In genomic region chr5:156594406-156594805, GRCh38 we compare ENCODE assay signal across 26 cellular contexts.
"Had no signal": no experiment of that assay in that cellular context is flagged by ENCODE, and none has a peak within 500 bp of the region (broad histone marks: within the 10 kb centered on the region; RNA-seq: fewer than 3 reads in every experiment).

No MANE protein-coding gene starts in this region.

- H3K4me3 Mint-ChIP-seq: activated CD8-positive, alpha-beta T cell treated with anti-CD3 and anti-CD28 coated beads for 36 hours; activated naive CD8-positive, alpha-beta T cell treated with anti-CD3 and anti-CD28 coated beads, Interleukin-2, amount 10 ng/mL, durations not matched to agents 7 days and 5 days; activated T-cell treated with anti-CD3 and anti-CD28 coated beads, Interleukin-2, amount 50 U/mL, for 72 hours; brain; T-helper 17 cell had no signal

- ATAC-seq: activated CD8-positive, alpha-beta T cell treated with anti-CD3 and anti-CD28 coated beads for 36 hours; activated T-cell treated with anti-CD3 and anti-CD28 coated beads, Interleukin-2, amount 50 U/mL, for 72 hours; Panc1; T-helper 17 cell had no signal

- H3K27ac ChIP-seq: adrenal gland, VCaP had no signal

- H3K36me3 ChIP-seq: adrenal gland had no signal

- H3K9me3 Mint-ChIP-seq: activated CD8-positive, alpha-beta T cell treated with anti-CD3 and anti-CD28 coated beads for 36 hours; activated naive CD8-positive, alpha-beta T cell treated with anti-CD3 and anti-CD28 coated beads, Interleukin-2, amount 10 ng/mL, durations not matched to agents 7 days and 5 days; activated T-cell treated with anti-CD3 and anti-CD28 coated beads, Interleukin-2, amount 50 U/mL, for 72 hours had no signal

- H3K27me3 ChIP-seq: adrenal gland had no signal

- DNase-seq: activated CD4-positive, alpha-beta T cell treated with anti-CD3 and anti-CD28 coated beads for 4 hours; activated CD8-positive, alpha-beta memory T cell treated with anti-CD3 and anti-CD28 coated beads, Interleukin-2, amount 50 U/mL, for 4 hours; activated CD8-positive, alpha-beta T cell treated with anti-CD3 and anti-CD28 coated beads for 36 hours; activated naive CD4-positive, alpha-beta T cell treated with anti-CD3 and anti-CD28 coated beads, Interleukin-2, amount 50 U/mL, for 16 hours; activated naive CD8-positive, alpha-beta T cell treated with anti-CD3 and anti-CD28 coated beads, Interleukin-2, amount 10 ng/mL, durations not matched to agents 7 days and 5 days; activated T-cell treated with anti-CD3 and anti-CD28 coated beads, Interleukin-2, amount 50 U/mL, for 72 hours; adrenal gland; aorta; KG1; MV-4-11; NCI-H1105; NCI-H1436 treated with DMSO at 0.1 percent for 48 hours; NCI-H187; NCI-H2081; NCI-H510A treated with DMSO at 0.1 percent for 48 hours; NCI-H69; NK-92 treated with Interleukin-12 subunit alpha and Interleukin-12 subunit beta, amount 100 ng/mL, for 24 hours; OCI-M1; RPMI8226; SHP77; T-helper 17 cell; T-helper 9 cell had no signal

- H3K4me1 Mint-ChIP-seq: activated naive CD8-positive, alpha-beta T cell treated with anti-CD3 and anti-CD28 coated beads, Interleukin-2, amount 10 ng/mL, durations not matched to agents 7 days and 5 days; IgD-negative memory B cell; T-helper 17 cell had no signal

- H3K4me1 ChIP-seq: adrenal gland had no signal

- H3K4me3 ChIP-seq: adrenal gland had no signal

- H3K36me3 Mint-ChIP-seq: activated naive CD8-positive, alpha-beta T cell treated with anti-CD3 and anti-CD28 coated beads, Interleukin-2, amount 10 ng/mL, durations not matched to agents 7 days and 5 days had no signal

- H3K9me3 ChIP-seq: adrenal gland had no signal

- H3K27ac Mint-ChIP-seq: activated CD8-positive, alpha-beta T cell treated with anti-CD3 and anti-CD28 coated beads for 36 hours; activated naive CD8-positive, alpha-beta T cell treated with anti-CD3 and anti-CD28 coated beads, Interleukin-2, amount 10 ng/mL, durations not matched to agents 7 days and 5 days; activated T-cell treated with anti-CD3 and anti-CD28 coated beads, Interleukin-2, amount 50 U/mL, for 72 hours; brain; IgD-negative memory B cell; T-helper 17 cell had no signal
